Comparison of ENCODE assay signal across 8 cellular contexts in genomic region chr17:50346313-50347086, GRCh38. TPM values are rescaled to one million over a fixed set of nuclear protein-coding genes. Genes with fewer than 3 reads are reported as not detected.
A peak's percentile ranks its signal among the peaks of the same experiment; 100 is the strongest.
DNase-seq lines count a peak whose midpoint lies in the region; ATAC-seq, FAIRE-seq and TF ChIP-seq lines count a peak whose summit lies in the region.

No MANE protein-coding gene starts in this region.

- peak overlapping the region; percentile 58 for H3K27ac ChIP-seq in keratinocyte (ENCODE audit: control insufficient read depth, insufficient read depth, low read length)

- peak overlapping the region; percentile 66 for H2AFZ ChIP-seq in keratinocyte (ENCODE audit: control insufficient read depth, low read length)

- no peaks in the 10 kb centered on the region for H3K9me3 ChIP-seq in keratinocyte (ENCODE audit: control insufficient read depth, low read depth, low read length)

- peak overlapping the region; percentile 84 for H3K9ac ChIP-seq in keratinocyte (ENCODE audit: control insufficient read depth, extremely low read depth, insufficient read depth, low read length)

- peaks cover 2% of the 10 kb centered on the region for H3K9me1 ChIP-seq in keratinocyte (ENCODE audit: control insufficient read depth, extremely low read depth, insufficient read depth, low read length)

- FAIRE-seq in keratinocyte (lab: Jason Lieb, UNC) = no peak

- in situ Hi-C loops in astrocyte of the spinal cord (cut with HindIII; ENCODE audit: low sequenced_read_pairs) = no loop called here

- dilution Hi-C loops in keratinocyte (cut with MboI; ENCODE audit: extremely low pct_ligation_motif_present, low sequenced_read_pairs) = no loop called here

- H3K4me3 ChIP-seq in astrocyte of the spinal cord (ENCODE audit: low read depth, low read length) (peak overlapping the region; percentile 74), keratinocyte (ENCODE audit: control insufficient read depth in 2 of 3, extremely low read depth in 1 of 3, insufficient read depth in 2 of 3, low read depth in 1 of 3, low read length in 3 of 3) (peak overlapping the region; percentile 83 to 90 (median 90))

- peaks cover 0 to 2% of the 10 kb centered on the region in 2 experiments for H3K36me3 ChIP-seq in keratinocyte (ENCODE audit: control insufficient read depth in 2 of 2, extremely low read depth in 1 of 2, insufficient read depth in 2 of 2, low read length in 2 of 2)

- peak overlapping the region; percentile 99 for H3K4me2 ChIP-seq in keratinocyte (ENCODE audit: control insufficient read depth, extremely low read depth, insufficient read depth, low read depth, low read length)

- peak; percentile 29 for ATAC-seq in HG02884 (IDR thresholded peaks at IDR 0.05; ENCODE audit: unreplicated experiment)
- ATAC-seq in HG03378 (IDR thresholded peaks at IDR 0.05; ENCODE audit: unreplicated experiment) = no peak

- DNase-seq in activated T-cell treated with anti-CD3 and anti-CD28 coated beads for 1 hour (ENCODE audit: low read depth) (peak; percentile 33), RPMI8226 (peak; percentile 56), astrocyte of the spinal cord (ENCODE audit: low read depth, low spot score) (no peak), keratinocyte (ENCODE audit: low read depth, low spot score) (no peak)
- no peak for DNase-seq in activated T-cell treated with anti-CD3 and anti-CD28 coated beads, Interleukin-2, amount 50 U/mL, for 1 hour
- peak in 3 of 4 experiments; percentile 18 to 51 (median 32) for DNase-seq in stimulated activated CD4-positive, alpha-beta T cell treated with anti-CD3 and anti-CD28 coated beads, Interleukin-1b, Interleukin-23, amount 100 ng/mL, for 24 hours (ENCODE audit: low read depth in 4 of 4, low spot score in 1 of 4)

- H4K20me1 ChIP-seq in keratinocyte (ENCODE audit: control insufficient read depth, extremely low read depth, insufficient read depth, low read length) = no peaks in the 10 kb centered on the region

- no peak for TF ChIP-seq CTCF in astrocyte of the spinal cord (IDR thresholded peaks at IDR 0.05; ENCODE audit: low read depth, low read length)
- no peak for TF ChIP-seq CTCF in keratinocyte (optimal IDR thresholded peaks at IDR 0.05 in 1 of 3, IDR thresholded peaks at IDR 0.05 in 1 of 3, conservative IDR thresholded peaks at IDR 0.05 in 1 of 3; ENCODE audit: extremely low read depth in 1 of 3, insufficient read depth in 2 of 3, low read length in 3 of 3)

- peaks cover 31% of the 10 kb centered on the region for H3K4me1 ChIP-seq in keratinocyte (ENCODE audit: control insufficient read depth, extremely low read depth, insufficient read depth, low read length)

- no peaks in the 10 kb centered on the region for H3K27me3 ChIP-seq in keratinocyte (ENCODE audit: control insufficient read depth, extremely low read depth, insufficient read depth, low read length)

- H3K79me2 ChIP-seq in keratinocyte (ENCODE audit: control insufficient read depth, insufficient read depth, low read length) = peaks cover 35% of the 10 kb centered on the region

RNA-seq across cellular contexts. Expression of gene XYLT2, which starts 0.6 kb away (rescaled TPM):
- polyA plus RNA-seq in keratinocyte = 15.3 to 28.3 TPM (median 18.3 TPM) in 3 replicates
- polyA plus RNA-seq in keratinocyte (2011; ENCODE audit: low read depth) = 9.4 TPM
- 4.1 and 9.7 TPM in 2 replicates for polyA plus RNA-seq in keratinocyte (2011; cell fraction: cytosol; rRNA removed)
- 39.7 and 54.2 TPM in 2 replicates for polyA plus RNA-seq in keratinocyte (2011; cell fraction: nucleus; rRNA removed)
- 15.2 and 29.2 TPM in 2 replicates for polyA plus RNA-seq in keratinocyte (2012; ENCODE audit: low replicate concordance)
- 38.9 to 80.6 TPM (median 56.6 TPM) in 3 replicates for polyA minus RNA-seq in keratinocyte
- 41.2 TPM for polyA minus RNA-seq in keratinocyte (2011; cell fraction: cytosol; rRNA and poly(A)+ RNA removed)
- 108 and 118 TPM in 2 replicates for polyA minus RNA-seq in keratinocyte (2011; cell fraction: nucleus; rRNA and poly(A)+ RNA removed)

RNA-seq across cellular contexts. Expression of gene MRPL27, which starts 26.5 kb away (rescaled TPM):
- 106 to 130 TPM (median 123 TPM) in 3 replicates for polyA plus RNA-seq in keratinocyte
- polyA plus RNA-seq in keratinocyte (2011; ENCODE audit: low read depth) = 48.6 TPM
- 97.2 and 104 TPM in 2 replicates for polyA plus RNA-seq in keratinocyte (2011; cell fraction: cytosol; rRNA removed)
- 77.6 and 82.3 TPM in 2 replicates for polyA plus RNA-seq in keratinocyte (2011; cell fraction: nucleus; rRNA removed)
- 84.6 and 121 TPM in 2 replicates for polyA plus RNA-seq in keratinocyte (2012; ENCODE audit: low replicate concordance)
- 41.0 to 62.1 TPM (median 43.0 TPM) in 3 replicates for polyA minus RNA-seq in keratinocyte
- polyA minus RNA-seq in keratinocyte (2011; cell fraction: cytosol; rRNA and poly(A)+ RNA removed) = 28.8 TPM
- 11.7 and 11.8 TPM in 2 replicates for polyA minus RNA-seq in keratinocyte (2011; cell fraction: nucleus; rRNA and poly(A)+ RNA removed)

RNA-seq across cellular contexts. Expression of gene EME1, which starts 26.5 kb away (rescaled TPM):
- polyA plus RNA-seq in keratinocyte = 1.6 to 5.6 TPM (median 4.7 TPM) in 3 replicates
- polyA plus RNA-seq in keratinocyte (2011; ENCODE audit: low read depth) = not detected
- polyA plus RNA-seq in keratinocyte (2011; cell fraction: cytosol; rRNA removed) = 1.1 and 1.2 TPM in 2 replicates
- 7.0 and 7.7 TPM in 2 replicates for polyA plus RNA-seq in keratinocyte (2011; cell fraction: nucleus; rRNA removed)
- polyA plus RNA-seq in keratinocyte (2012; ENCODE audit: low replicate concordance) = 0.31 and 3.6 TPM in 2 replicates
- 1.1 to 4.0 TPM (median 1.4 TPM) in 3 replicates for polyA minus RNA-seq in keratinocyte
- polyA minus RNA-seq in keratinocyte (2011; cell fraction: cytosol; rRNA and poly(A)+ RNA removed) = not detected
- polyA minus RNA-seq in keratinocyte (2011; cell fraction: nucleus; rRNA and poly(A)+ RNA removed) = 0.32 and 3.1 TPM in 2 replicates

RNA-seq across cellular contexts. Expression of gene LRRC59, which starts 50.8 kb away (rescaled TPM):
- 90.4 to 162 TPM (median 152 TPM) in 3 replicates for polyA plus RNA-seq in keratinocyte
- polyA plus RNA-seq in keratinocyte (2011; ENCODE audit: low read depth) = 25.2 TPM
- 134 and 193 TPM in 2 replicates for polyA plus RNA-seq in keratinocyte (2011; cell fraction: cytosol; rRNA removed)
- polyA plus RNA-seq in keratinocyte (2011; cell fraction: nucleus; rRNA removed) = 99.4 and 102 TPM in 2 replicates
- 52.5 and 197 TPM in 2 replicates for polyA plus RNA-seq in keratinocyte (2012; ENCODE audit: low replicate concordance)
- polyA minus RNA-seq in keratinocyte = 122 to 199 TPM (median 164 TPM) in 3 replicates
- 102 TPM for polyA minus RNA-seq in keratinocyte (2011; cell fraction: cytosol; rRNA and poly(A)+ RNA removed)
- polyA minus RNA-seq in keratinocyte (2011; cell fraction: nucleus; rRNA and poly(A)+ RNA removed) = 38.3 and 62.2 TPM in 2 replicates

Comparison
In these comparisons a context has a peak if more than half of its experiments do, and no peak if none do; other contexts are left out.
1. DNase-seq: peak in activated T-cell treated with anti-CD3 and anti-CD28 coated beads for 1 hour (single experiment), RPMI8226 (single experiment) and stimulated activated CD4-positive, alpha-beta T cell treated with anti-CD3 and anti-CD28 coated beads, Interleukin-1b, Interleukin-23, amount 100 ng/mL, for 24 hours (3 of 4); none in activated T-cell treated with anti-CD3 and anti-CD28 coated beads, Interleukin-2, amount 50 U/mL, for 1 hour (single experiment), astrocyte of the spinal cord (single experiment) and keratinocyte (single experiment).